ENCODE assay signal across 11 cellular contexts in the genomic region with DNA sequence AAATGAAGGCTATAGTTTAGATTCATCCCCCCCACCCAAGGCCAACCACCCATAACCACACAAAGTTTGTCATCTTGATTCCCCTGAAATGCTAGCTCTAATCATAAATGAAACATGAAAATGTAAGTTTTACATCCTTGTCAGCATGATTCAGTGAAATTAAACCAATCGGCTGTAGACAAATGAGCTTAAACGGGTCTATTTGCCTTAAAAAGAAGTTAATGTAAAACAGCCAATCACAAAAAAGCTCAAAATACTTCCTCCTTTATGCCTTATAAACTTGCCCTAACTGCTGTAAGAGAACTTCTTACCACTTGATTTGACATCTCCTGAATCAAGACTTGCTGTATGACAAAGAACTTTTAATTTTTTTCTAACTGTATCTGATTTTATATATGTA. TPM values are rescaled to one million over a fixed set of nuclear protein-coding genes. Genes with fewer than 3 reads are reported as not detected.
DNase-seq lines count a peak whose midpoint lies in the region; ATAC-seq, FAIRE-seq and TF ChIP-seq lines count a peak whose summit lies in the region.
"Had no signal": no experiment of that assay in that cellular context is flagged by ENCODE, and none has a peak within 500 bp of the region (broad histone marks: within the 10 kb centered on the region; RNA-seq: fewer than 3 reads in every experiment).

No MANE protein-coding gene starts in this region.

- ATAC-seq in activated T-cell treated with anti-CD3 and anti-CD28 coated beads, Interleukin-2, amount 50 U/mL, for 72 hours (replicated peaks in 1 of 2) = no peak
- ATAC-seq: activated CD4-positive, CD25-positive, alpha-beta regulatory T cell treated with anti-CD3 and anti-CD28 coated beads, Interleukin-2, amount 50 U/mL, for 24 hours; right cardiac atrium had no signal

- H3K4me3 ChIP-seq in SU-DHL-6 (ENCODE audit: insufficient read depth, low read length, poor library complexity, severe bottlenecking) (no peak overlapping the region), fibroblast of lung (replicated peaks in 1 of 4; ENCODE audit: control extremely low read depth in 1 of 4, insufficient read depth in 1 of 4, low read depth in 3 of 4, low read length in 4 of 4) (no peak overlapping the region), transverse colon (no peak overlapping the region)

- no peak for TF ChIP-seq CTCF in SU-DHL-6 (IDR thresholded peaks at IDR 0.05; ENCODE audit: insufficient read depth, low read length, poor library complexity, severe bottlenecking)
- TF ChIP-seq CTCF in fibroblast of lung (conservative IDR thresholded peaks at IDR 0.05 in 1 of 2, IDR thresholded peaks at IDR 0.05 in 1 of 2; ENCODE audit: low read depth in 1 of 2, low read length in 2 of 2) = no peak
- TF ChIP-seq CTCF in transverse colon (IDR thresholded peaks at IDR 0.05) = no peak

- no peak for FAIRE-seq in urothelium cell line (lab: Jason Lieb, UNC)

- WGBS in transverse colon (ENCODE audit: low coverage in 1 of 2), 2 donors = 43 to 48% methylated on average over 2 of the region's 2 CpGs

- no peak for TF ChIP-seq EP300 in transverse colon (IDR thresholded peaks at IDR 0.05; ENCODE audit: low read depth)

- H3K36me3 ChIP-seq in SU-DHL-6 (ENCODE audit: low read length) (no peaks in the 10 kb centered on the region), fibroblast of lung (ENCODE audit: control insufficient read depth, insufficient read depth, low read length) (no peaks in the 10 kb centered on the region), transverse colon (no peaks in the 10 kb centered on the region)

- H3K36me3 Mint-ChIP-seq in activated T-cell treated with anti-CD3 and anti-CD28 coated beads, Interleukin-2, amount 50 U/mL, for 72 hours (ENCODE audit: insufficient read depth in 2 of 2) = no peaks in the 10 kb centered on the region

- H3K9me3 Mint-ChIP-seq in activated T-cell treated with anti-CD3 and anti-CD28 coated beads, Interleukin-2, amount 50 U/mL, for 72 hours = no peaks in the 10 kb centered on the region

- peak overlapping the region; percentile 96 for H3K4me2 ChIP-seq in SU-DHL-6 (ENCODE audit: low read depth, low read length, poor library complexity, severe bottlenecking)
- no peak overlapping the region for H3K4me2 ChIP-seq in fibroblast of lung (ENCODE audit: extremely low read depth, insufficient read depth, low read length)

- H4K20me1 ChIP-seq in SU-DHL-6 (ENCODE audit: low read depth, low read length) (no peaks in the 10 kb centered on the region), fibroblast of lung (ENCODE audit: control insufficient read depth, extremely low read depth, insufficient read depth, low read length) (no peaks in the 10 kb centered on the region)

- in situ Hi-C loops in transverse colon (cut with MboI; ENCODE audit: low pct_ligation_motif_present in 1 of 4, low pct_unique_long_range_greater_than_20kb in 1 of 4, low sequenced_read_pairs in 3 of 4) = no loop called here

- H3K27ac Mint-ChIP-seq in activated T-cell treated with anti-CD3 and anti-CD28 coated beads, Interleukin-2, amount 50 U/mL, for 72 hours = peak overlapping the region; percentile 99

- no peaks in the 10 kb centered on the region for H3K27me3 ChIP-seq in SU-DHL-6 (ENCODE audit: low read length)
- no peaks in the 10 kb centered on the region for H3K27me3 ChIP-seq in fibroblast of lung (ENCODE audit: control insufficient read depth, insufficient read depth, low read length)
- no peaks in the 10 kb centered on the region for H3K27me3 ChIP-seq in transverse colon

- intact Hi-C loops in transverse colon (cut with DNase I; ENCODE audit: low total_unique reads) = no loop called here

- no peaks in the 10 kb centered on the region for H3K27me3 Mint-ChIP-seq in activated T-cell treated with anti-CD3 and anti-CD28 coated beads, Interleukin-2, amount 50 U/mL, for 72 hours (ENCODE audit: low read depth)

- H3K9me3 ChIP-seq in SU-DHL-6 (ENCODE audit: insufficient read depth, low read length) = no peaks in the 10 kb centered on the region
- H3K9me3 ChIP-seq in fibroblast of lung (ENCODE audit: control insufficient read depth, insufficient read depth, low read depth, low read length) = no peaks in the 10 kb centered on the region
- no peaks in the 10 kb centered on the region for H3K9me3 ChIP-seq in transverse colon

- H3K27ac ChIP-seq in SU-DHL-6 (ENCODE audit: low read depth, low read length) (no peak overlapping the region), fibroblast of lung (ENCODE audit: insufficient read depth, low read length) (peak overlapping the region; percentile 97), transverse colon (peak overlapping the region in 3 of 4 donors; percentile 90 to 93 (median 91)), substantia nigra (ENCODE audit: low read depth, low read length, poor library complexity, severe bottlenecking) (no peak overlapping the region)

- H3K9me2 ChIP-seq in SU-DHL-6 (replicated peaks; ENCODE audit: insufficient read depth, low read length) = no peaks in the 10 kb centered on the region

- DNase-seq in activated T-cell treated with anti-CD3 and anti-CD28 coated beads, Interleukin-2, amount 50 U/mL, for 72 hours = no peak
- DNase-seq in activated T-cell treated with anti-CD3 and anti-CD28 coated beads for 4 hours (no peak), fibroblast of lung (ENCODE audit: low read depth in 2 of 2) (peak in 1 of 2 donors; percentile 56), transverse colon (no peak), substantia nigra (lab: John Stamatoyannopoulos, UW) (no peak), kidney glomerular epithelial cell (lab: John Stamatoyannopoulos, UW) (no peak), urothelium cell line (ENCODE audit: low spot score) (no peak)
- DNase-seq: NCI-H1092 treated with DMSO at 0.1 percent for 48 hours, right cardiac atrium had no signal

- peaks cover 17% of the 10 kb centered on the region for H3K4me1 ChIP-seq in fibroblast of lung (ENCODE audit: control insufficient read depth, extremely low read depth, insufficient read depth, low read length)
- H3K4me1 ChIP-seq in transverse colon = peaks cover 4 to 23% (median 14%) of the 10 kb centered on the region in 4 donors

- TF ChIP-seq POLR2A in transverse colon (IDR thresholded peaks at IDR 0.05) = no peak

- H3K9ac ChIP-seq in SU-DHL-6 (ENCODE audit: low read length) = no peak overlapping the region
- no peak overlapping the region for H3K9ac ChIP-seq in fibroblast of lung (ENCODE audit: insufficient read depth, low read length)

- H2AFZ ChIP-seq in SU-DHL-6 (ENCODE audit: low read depth, low read length, severe bottlenecking) = peak overlapping the region; percentile 92
- no peak overlapping the region for H2AFZ ChIP-seq in fibroblast of lung (ENCODE audit: low read length)

- peaks cover 29% of the 10 kb centered on the region for H3K4me1 Mint-ChIP-seq in activated T-cell treated with anti-CD3 and anti-CD28 coated beads, Interleukin-2, amount 50 U/mL, for 72 hours (ENCODE audit: low read depth)

- 0 out of 2 replicates have a peak, but pooled peaks cover 4% of the 10 kb centered on the region for H3F3A ChIP-seq in SU-DHL-6 (ENCODE audit: insufficient read depth)

- peak overlapping the region; percentile 1 to 99 for H3K4me3 Mint-ChIP-seq in activated T-cell treated with anti-CD3 and anti-CD28 coated beads, Interleukin-2, amount 50 U/mL, for 72 hours

- no peaks in the 10 kb centered on the region for H3K79me2 ChIP-seq in SU-DHL-6 (ENCODE audit: insufficient read depth, low read length)
- peaks cover 2% of the 10 kb centered on the region for H3K79me2 ChIP-seq in fibroblast of lung (ENCODE audit: control insufficient read depth, insufficient read depth, low read length)

RNA-seq across cellular contexts. Expression of a gene that starts 34.5 kb away (rescaled TPM):
- total RNA-seq in activated T-cell treated with anti-CD3 and anti-CD28 coated beads, Interleukin-2, amount 50 U/mL, for 72 hours = 10 to 100 TPM; 37.6 to 42.2 TPM
- 17.7 and 20.3 TPM in 2 replicates for total RNA-seq in fibroblast of lung
- polyA plus RNA-seq in fibroblast of lung = 5.2 and 17.1 TPM in 2 replicates
- 6.2 and 17.7 TPM in 2 replicates for polyA plus RNA-seq in fibroblast of lung (2012)
- polyA minus RNA-seq in fibroblast of lung (ENCODE audit: low replicate concordance) = 7.2 and 26.5 TPM in 2 replicates
- 100 to 1,000 TPM in 2 of 4 donors, 10 to 100 TPM in 2; 63.0 to 304 (median 99.2) TPM for total RNA-seq in transverse colon

RNA-seq across cellular contexts. Expression of a gene that starts 44.4 kb away (rescaled TPM):
- 10 to 100 TPM; 76.5 to 88.1 TPM for total RNA-seq in activated T-cell treated with anti-CD3 and anti-CD28 coated beads, Interleukin-2, amount 50 U/mL, for 72 hours
- total RNA-seq in fibroblast of lung (50.1 and 58.8 TPM in 2 replicates), transverse colon (100 to 1,000 TPM in 2 of 4 donors, 10 to 100 TPM in 2; 48.6 to 111 (median 94.2) TPM)
- polyA plus RNA-seq in fibroblast of lung = 146 and 206 TPM in 2 replicates
- polyA plus RNA-seq in fibroblast of lung (2012) = 292 and 381 TPM in 2 replicates
- polyA minus RNA-seq in fibroblast of lung (ENCODE audit: low replicate concordance) = 139 and 187 TPM in 2 replicates

Comparison
In these comparisons a context has a peak if more than half of its experiments do, and no peak if none do; other contexts are left out.
1. H3K27ac ChIP-seq: peak in fibroblast of lung (single experiment) and transverse colon (3 of 4); none in SU-DHL-6 (single experiment) and substantia nigra (single experiment).